In genomic region chr12:58914457-58914856, GRCh38 we compare ENCODE assay signal across 20 cellular contexts. TPM values are rescaled to one million over a fixed set of nuclear protein-coding genes. Genes with fewer than 3 reads are reported as not detected.
DNase-seq lines count a peak whose midpoint lies in the region; FAIRE-seq and TF ChIP-seq lines count a peak whose summit lies in the region.
"Had no signal": no experiment of that assay in that cellular context is flagged by ENCODE, and none has a peak within 500 bp of the region (broad histone marks: within the 10 kb centered on the region; RNA-seq: fewer than 3 reads in every experiment).

No MANE protein-coding gene starts in this region.

- DNase-seq in NCI-H1436 (lab: John Stamatoyannopoulos, UW) (peak; percentile 18), NCI-H1436 treated with DMSO at 0.1 percent for 48 hours (lab: John Stamatoyannopoulos, UW) (no peak), NCI-H774 (lab: John Stamatoyannopoulos, UW) (peak; percentile 47), endothelial cell of umbilical vein (ENCODE audit: low read depth, low spot score) (peak; percentile 47), progenitor cell of endocrine pancreas (ENCODE audit: low spot score, unreplicated experiment) (no peak), Kasumi-1 (lab: John Stamatoyannopoulos, UW) (no peak), HFFc6 (no peak)
- DNase-seq in stimulated activated CD4-positive, alpha-beta T cell treated with anti-CD3 and anti-CD28 coated beads, Interleukin-4, amount 100 ng/mL, for 4 hours = no peak
- DNase-seq: ACHN; activated B cell treated with CpG ODN at 0.5 μM for 24 hours; activated effector memory CD4-positive, alpha-beta T cell treated with anti-CD3 and anti-CD28 coated beads, Interleukin-2, amount 50 U/mL, for 16 hours; CD4-positive, alpha-beta T cell; heart left ventricle; KG1; NCI-H187 treated with DMSO at 0.1 percent for 48 hours; SHP77; T-helper 17 cell had no signal

- POLR2A ChIA-PET in endothelial cell of umbilical vein (lab: Charles Lee) = no interaction called here

- FAIRE-seq in endothelial cell of umbilical vein (lab: Jason Lieb, UNC) = no peak

- H3K9me3 Mint-ChIP-seq in progenitor cell of endocrine pancreas (ENCODE audit: low read depth) = no peaks in the 10 kb centered on the region
- H3K9me3 Mint-ChIP-seq in HFFc6 = no peaks in the 10 kb centered on the region
- H3K9me3 Mint-ChIP-seq: activated B cell treated with CpG ODN at 0.5 μM for 24 hours; CD4-positive, alpha-beta T cell had no signal

- H3K9me1 ChIP-seq in endothelial cell of umbilical vein (replicated peaks; ENCODE audit: control insufficient read depth, extremely low read depth, insufficient read depth, low read length) = no peaks in the 10 kb centered on the region

- H3K4me3 Mint-ChIP-seq in progenitor cell of endocrine pancreas (ENCODE audit: low read depth) = peak overlapping the region; percentile 18
- no peak overlapping the region for H3K4me3 Mint-ChIP-seq in HFFc6
- H3K4me3 Mint-ChIP-seq: activated B cell treated with CpG ODN at 0.5 μM for 24 hours; CD4-positive, alpha-beta T cell; T-helper 17 cell had no signal

- H2AFZ ChIP-seq in endothelial cell of umbilical vein (ENCODE audit: low read depth, low read length) = no peak overlapping the region

- no peaks in the 10 kb centered on the region for H3K27me3 ChIP-seq in endothelial cell of umbilical vein (ENCODE audit: control insufficient read depth in 2 of 2, insufficient read depth in 2 of 2, low read length in 2 of 2)
- H3K27me3 ChIP-seq: heart left ventricle, vagina had no signal

- H3K27me3 Mint-ChIP-seq in progenitor cell of endocrine pancreas (no peaks in the 10 kb centered on the region), HFFc6 (ENCODE audit: insufficient read depth) (no peaks in the 10 kb centered on the region)

- peaks cover 42% of the 10 kb centered on the region for H3K4me1 ChIP-seq in endothelial cell of umbilical vein (ENCODE audit: control insufficient read depth, extremely low read depth, insufficient read depth, low read length)

- intact Hi-C loops in endothelial cell of umbilical vein (cut with micrococcal nuclease) = loop anchor here (2.0 kb wide), 1 partner anchor 568 kb away; no protein-coding TSS in a partner anchor

- H4K20me1 ChIP-seq in endothelial cell of umbilical vein (replicated peaks; ENCODE audit: control insufficient read depth, extremely low read depth, insufficient read depth, low read length) = no peaks in the 10 kb centered on the region

- peak overlapping the region; percentile 13 for H3K27ac ChIP-seq in endothelial cell of umbilical vein (ENCODE audit: insufficient read depth, low read depth, low read length)
- H3K27ac ChIP-seq: neutrophil, vagina had no signal

- H3K27ac Mint-ChIP-seq in progenitor cell of endocrine pancreas (peak overlapping the region; percentile 97), HFFc6 (no peak overlapping the region)
- H3K27ac Mint-ChIP-seq: activated B cell treated with CpG ODN at 0.5 μM for 24 hours; CD4-positive, alpha-beta T cell; T-helper 17 cell had no signal

- no peak for TF ChIP-seq CTCF in endothelial cell of umbilical vein (IDR thresholded peaks at IDR 0.05; ENCODE audit: extremely low read depth in 1 of 2, insufficient read depth in 1 of 2, low read depth in 1 of 2, low read length in 2 of 2)
- TF ChIP-seq CTCF in progenitor cell of endocrine pancreas (IDR thresholded peaks at IDR 0.05; ENCODE audit: unreplicated experiment) = no peak
- TF ChIP-seq CTCF in HFFc6 (IDR thresholded peaks at IDR 0.05) = no peak

- CTCF ChIA-PET in endothelial cell of umbilical vein (lab: Charles Lee) = interaction anchor here (1.2 to 1.9 kb wide), 2 partner anchors 172 to 374 kb away, joined by 6 to 8 read pairs; no protein-coding TSS in a partner anchor

- H3K4me2 ChIP-seq in endothelial cell of umbilical vein (ENCODE audit: insufficient read depth, low read length) = peak overlapping the region; percentile 100

- H3K9ac ChIP-seq in endothelial cell of umbilical vein (replicated peaks; ENCODE audit: extremely low read depth, insufficient read depth, low read length) = peak overlapping the region; percentile 20

- peaks cover 66% of the 10 kb centered on the region for H3K4me1 Mint-ChIP-seq in progenitor cell of endocrine pancreas (ENCODE audit: low read depth)
- peaks cover 51% of the 10 kb centered on the region for H3K4me1 Mint-ChIP-seq in HFFc6 (ENCODE audit: low read depth)
- H3K4me1 Mint-ChIP-seq: activated B cell treated with CpG ODN at 0.5 μM for 24 hours, T-helper 17 cell had no signal

- peaks cover 9 to 16% of the 10 kb centered on the region in 2 experiments for H3K36me3 ChIP-seq in endothelial cell of umbilical vein (ENCODE audit: control insufficient read depth in 2 of 2, extremely low read depth in 1 of 2, insufficient read depth in 2 of 2, low read length in 2 of 2)
- H3K36me3 ChIP-seq: neutrophil had no signal

- peaks cover 19% of the 10 kb centered on the region for H3K36me3 Mint-ChIP-seq in progenitor cell of endocrine pancreas (ENCODE audit: insufficient read depth)
- peaks cover 20% of the 10 kb centered on the region for H3K36me3 Mint-ChIP-seq in HFFc6 (ENCODE audit: low read depth)

- no peak overlapping the region for H3K4me3 ChIP-seq in endothelial cell of umbilical vein (replicated peaks in 1 of 3; ENCODE audit: insufficient read depth in 1 of 3, low read depth in 1 of 3, low read length in 3 of 3)
- H3K4me3 ChIP-seq: vagina had no signal

- no peak for TF ChIP-seq POLR2A in endothelial cell of umbilical vein (IDR thresholded peaks at IDR 0.05; ENCODE audit: low read depth, low read length)

- H3K9me3 ChIP-seq in endothelial cell of umbilical vein (replicated peaks; ENCODE audit: control insufficient read depth, insufficient read depth, low read length) = no peaks in the 10 kb centered on the region
- H3K9me3 ChIP-seq: heart left ventricle, neutrophil, vagina had no signal

- dilution Hi-C loops in endothelial cell of umbilical vein (cut with MboI; ENCODE audit: extremely low pct_ligation_motif_present, low sequenced_read_pairs) = no loop called here

- peaks cover 85% of the 10 kb centered on the region for H3K79me2 ChIP-seq in endothelial cell of umbilical vein (ENCODE audit: control insufficient read depth, insufficient read depth, low read length)

- BruUV-seq in endothelial cell of umbilical vein (replicated peaks; lab: Mats Ljungman, UMichigan) = no TSS peak

TF ChIP-seq in endothelial cell of umbilical vein, 7 proteins besides CTCF, POLR2A, EP300 and RAD21:
- TF ChIP-seq MAX (IDR thresholded peaks at IDR 0.05; ENCODE audit: insufficient read depth, insufficient read length) = no peak
- TF ChIP-seq FOS (IDR thresholded peaks at IDR 0.05; ENCODE audit: borderline replicate concordance, insufficient read depth, low read length) = no peak
- TF ChIP-seq JUN (IDR thresholded peaks at IDR 0.05; ENCODE audit: borderline replicate concordance, insufficient read depth, insufficient read length, low read depth) = no peak
- TF ChIP-seq GATA2 (IDR thresholded peaks at IDR 0.05; ENCODE audit: insufficient read depth, insufficient read length, low read depth, low read length) = no peak
- no peak for TF ChIP-seq MYC (IDR thresholded peaks at IDR 0.05; ENCODE audit: low read depth, low read length)
- no peak for TF ChIP-seq POLR2AphosphoS5 (IDR thresholded peaks at IDR 0.05; ENCODE audit: insufficient read depth, low read depth, low read length)
- no peak for TF ChIP-seq EZH2 (IDR thresholded peaks at IDR 0.05; ENCODE audit: borderline replicate concordance, low read depth, low read length, severe bottlenecking)

RNA-seq across cellular contexts. Expression of gene LRIG3, which starts 5.8 kb away (rescaled TPM):
- total RNA-seq in endothelial cell of umbilical vein = 42.9 and 55.5 TPM in 2 replicates
- polyA plus RNA-seq in endothelial cell of umbilical vein = 43.8 and 55.7 TPM in 2 replicates
- polyA plus RNA-seq in endothelial cell of umbilical vein (2011; cell fraction: cytosol; rRNA removed) = 29.9 and 35.4 TPM in 2 replicates
- 243 and 268 TPM in 2 replicates for polyA plus RNA-seq in endothelial cell of umbilical vein (2011; cell fraction: nucleus; rRNA removed)
- polyA plus RNA-seq in endothelial cell of umbilical vein (2012) = 32.9 and 36.9 TPM in 2 replicates
- 151 and 163 TPM in 2 replicates for polyA minus RNA-seq in endothelial cell of umbilical vein
- polyA minus RNA-seq in endothelial cell of umbilical vein (2011; cell fraction: cytosol; rRNA and poly(A)+ RNA removed) = 8.7 TPM
- polyA minus RNA-seq in endothelial cell of umbilical vein (2011; cell fraction: nucleus; rRNA and poly(A)+ RNA removed) = 531 and 703 TPM in 2 replicates
- total RNA-seq in progenitor cell of endocrine pancreas = 75.3 and 94.4 TPM in 2 replicates
- total RNA-seq in HFFc6 (2021; fragmentation: NEBNext Ultra II Directional; extraction: Animal tissue kit (Norgen Biotek cat#: 25700)) = 10 to 100 TPM in 1 of 6 experiments, 1 to 10 TPM in 5; 6.1 to 11.0 (median 6.8) TPM
- total RNA-seq: activated B cell treated with CpG ODN at 0.5 μM for 24 hours; activated CD8-positive, alpha-beta memory T cell treated with anti-CD3 and anti-CD28 coated beads for 36 hours; CD4-positive, alpha-beta T cell; T-helper 17 cell had no signal

Comparison
In these comparisons a context has a peak if more than half of its experiments do, and no peak if none do; other contexts are left out.
1. DNase-seq: peak in NCI-H1436 (single experiment), NCI-H774 (single experiment) and endothelial cell of umbilical vein (single experiment); none in NCI-H1436 treated with DMSO at 0.1 percent for 48 hours (single experiment), progenitor cell of endocrine pancreas (single experiment), Kasumi-1 (0 of 2), stimulated activated CD4-positive, alpha-beta T cell treated with anti-CD3 and anti-CD28 coated beads, Interleukin-4, amount 100 ng/mL, for 4 hours (0 of 2) and HFFc6 (single experiment).